ENCODE assay signal across 8 cellular contexts in genomic region chr3:98901032-98901464, GRCh38. TPM values are rescaled to one million over a fixed set of nuclear protein-coding genes. Genes with fewer than 3 reads are reported as not detected.
DNase-seq lines count a peak whose midpoint lies in the region; ATAC-seq and TF ChIP-seq lines count a peak whose summit lies in the region.

No MANE protein-coding gene starts in this region.

- H2BK120ac ChIP-seq in trophoblast cell (ENCODE audit: insufficient read depth, low read length, poor library complexity), result peak overlapping the region; percentile 79

- H4K8ac ChIP-seq in trophoblast cell (ENCODE audit: low read depth, low read length), result peak overlapping the region; percentile 82

- peak overlapping the region; percentile 92 for H3K14ac ChIP-seq in trophoblast cell (ENCODE audit: low read length)

- no TSS peak for BruUV-seq in A673 (replicated peaks; lab: Mats Ljungman, UMichigan)

- no peak overlapping the region for H2BK12ac ChIP-seq in trophoblast cell (ENCODE audit: low read length)

- H3K27me3 ChIP-seq in A673 (replicated peaks; ENCODE audit: insufficient read depth, low read depth, low read length, poor library complexity) (no peaks in the 10 kb centered on the region), trophoblast cell (ENCODE audit: insufficient read depth, low read length) (no peaks in the 10 kb centered on the region)

- H3K18ac ChIP-seq in trophoblast cell (ENCODE audit: low read length), result peak overlapping the region; percentile 89

- peak overlapping the region; percentile 70 for H4K12ac ChIP-seq in trophoblast cell (ENCODE audit: low read depth, low read length)

- no peak for TF ChIP-seq CTCF in A673 (conservative IDR thresholded peaks at IDR 0.05; ENCODE audit: low read depth, low read length)

- peaks cover 7% of the 10 kb centered on the region for H3K4me1 ChIP-seq in A673 (ENCODE audit: insufficient read depth, low read length, poor library complexity, severe bottlenecking)
- H3K4me1 ChIP-seq in trophoblast cell (ENCODE audit: control insufficient read depth in 1 of 2, insufficient read depth in 2 of 2, low read length in 2 of 2), result no peaks in the 10 kb centered on the region

- peaks cover 6% of the 10 kb centered on the region for H3K79me2 ChIP-seq in trophoblast cell (ENCODE audit: control insufficient read depth, insufficient read depth, low read length, poor library complexity)

- peak overlapping the region; percentile 72 for H3K4me3 ChIP-seq in A673 (ENCODE audit: low read depth, low read length, poor library complexity, severe bottlenecking)
- H3K4me3 ChIP-seq in trophoblast cell (ENCODE audit: low read depth, low read length), result peak overlapping the region; percentile 95

- H4K91ac ChIP-seq in trophoblast cell (ENCODE audit: low read depth, low read length), result peak overlapping the region; percentile 71

- POLR2A ChIA-PET in A673 (lab: Charles Lee; ENCODE audit: low non-redundant PET), result interaction anchor here (0.5 kb wide), 1 partner anchor 11 kb away, joined by 3 read pairs; no protein-coding TSS in a partner anchor

- peaks cover 7% of the 10 kb centered on the region for H3K79me1 ChIP-seq in trophoblast cell (ENCODE audit: low read length)

- CTCF ChIA-PET in A673 (lab: Charles Lee), result interaction anchor here (1.0 kb wide), 1 partner anchor 93 kb away, joined by 3 read pairs; no protein-coding TSS in a partner anchor

- no peak overlapping the region for H2AK5ac ChIP-seq in trophoblast cell (ENCODE audit: low read length)

- H3K36me3 ChIP-seq in A673 (ENCODE audit: insufficient read depth, low read length, poor library complexity, severe bottlenecking) (no peaks in the 10 kb centered on the region), trophoblast cell (ENCODE audit: control insufficient read depth in 1 of 2, insufficient read depth in 2 of 2, low read length in 2 of 2) (no peaks in the 10 kb centered on the region)

- DNase-seq in A673 (ENCODE audit: low spot score) (peak; percentile 42), NCI-H526 treated with DMSO at 0.1 percent for 48 hours (lab: John Stamatoyannopoulos, UW) (peak; percentile 9), amygdala (lab: John Stamatoyannopoulos, UW) (peak in 43 of 56 donors; percentile 2 to 69 (median 43)), left ventricle myocardium superior (peak; percentile 76), trophoblast cell (peak in 1 of 2 donors; percentile 43), UCSD-AML1 (lab: John Stamatoyannopoulos, UW; ENCODE audit: unreplicated experiment) (no peak)

- H2BK5ac ChIP-seq in trophoblast cell (ENCODE audit: low read depth, low read length, poor library complexity), result peak overlapping the region; percentile 74

- no peak overlapping the region for H3K23ac ChIP-seq in trophoblast cell (ENCODE audit: low read length)

- H3K9ac ChIP-seq in trophoblast cell (ENCODE audit: low read length), result peak overlapping the region; percentile 97

- intact Hi-C loops in A673 (cut with micrococcal nuclease; ENCODE audit: unreplicated experiment), result loop anchor here (5.0 kb wide), 3 partner anchors 66 to 276 kb away; no protein-coding TSS in a partner anchor
- intact Hi-C loops in left ventricle myocardium superior (cut with micrococcal nuclease), result loop anchor here (10.0 kb wide), 1 partner anchor 94 kb away; no protein-coding TSS in a partner anchor

- H2AFZ ChIP-seq in trophoblast cell (ENCODE audit: insufficient read depth, low read length, poor library complexity), result peak overlapping the region; percentile 77

- H3K9me3 ChIP-seq in A673 (ENCODE audit: low read depth, low read length, poor library complexity, severe bottlenecking) (no peaks in the 10 kb centered on the region), trophoblast cell (ENCODE audit: insufficient read depth, low read depth, low read length) (no peaks in the 10 kb centered on the region)

- H3K4ac ChIP-seq in trophoblast cell (ENCODE audit: low read depth, low read length), result peak overlapping the region; percentile 34

- peak overlapping the region; percentile 58 for H3K4me2 ChIP-seq in trophoblast cell (ENCODE audit: low read length)

- H3K27ac ChIP-seq in A673 (ENCODE audit: low read depth, low read length, poor library complexity, severe bottlenecking), result peak overlapping the region; percentile 85
- peak overlapping the region; percentile 83 for H3K27ac ChIP-seq in trophoblast cell (ENCODE audit: low read depth, low read length)

- WGBS in trophoblast cell (ENCODE audit: extremely low coverage, insufficient coverage, insufficient read length), result no CpG with 5 or more reads among the region's 42 CpGs

- ATAC-seq in GM18499 (IDR thresholded peaks at IDR 0.05; ENCODE audit: insufficient read depth, unreplicated experiment) (peak; percentile 7), HG02973 (IDR thresholded peaks at IDR 0.05; ENCODE audit: unreplicated experiment) (peak; percentile 20), left ventricle myocardium superior (peak; percentile 76)

RNA-seq across cellular contexts. Expression of gene DCBLD2, which starts 0.4 kb away (rescaled TPM):
- total RNA-seq in A673 (2021) (29.9 and 33.6 TPM in 2 replicates), left ventricle myocardium superior (43.1 TPM)
- 31.2 and 32.4 TPM in 2 replicates for polyA plus RNA-seq in trophoblast cell (2013)

Comparison
In these comparisons a context has a peak if more than half of its experiments do, and no peak if none do; other contexts are left out.
1. ATAC-seq: peak in every context shown above with its lines; median percentile 76 in left ventricle myocardium superior; 20 in HG02973; 7 in GM18499.